Comparison of ENCODE assay signal across 1 cellular context in genomic region chr9:120109242-120109641, GRCh38.
TF ChIP-seq lines count a peak whose summit lies in the region.

No MANE protein-coding gene starts in this region.

TF ChIP-seq in WTC11, 78 proteins besides CTCF, POLR2A, EP300 and RAD21 (continued from another document):
- TF ChIP-seq MXD4 (CRISPR knock-in tag; IDR thresholded peaks at IDR 0.05; ENCODE audit: borderline replicate concordance) (no peak), SP1 (CRISPR knock-in tag; conservative IDR thresholded peaks at IDR 0.05) (no peak), HMGA2 (CRISPR knock-in tag; IDR thresholded peaks at IDR 0.05) (no peak)
